In genomic region chr12:91272456-91273063, GRCh38 we compare ENCODE assay signal across 12 cellular contexts.
DNase-seq lines count a peak whose midpoint lies in the region; ATAC-seq and TF ChIP-seq lines count a peak whose summit lies in the region.
"Had no signal": no experiment of that assay in that cellular context is flagged by ENCODE, and none has a peak within 500 bp of the region (broad histone marks: within the 10 kb centered on the region; RNA-seq: fewer than 3 reads in every experiment).

No MANE protein-coding gene starts in this region.

- POLR2A ChIA-PET in naive thymus-derived CD8-positive, alpha-beta T cell (lab: Charles Lee) = no interaction called here

- DNase-seq in ascending aorta (ENCODE audit: low spot score in 2 of 2) = no peak
- DNase-seq in midbrain (lab: John Stamatoyannopoulos, UW) = peak; percentile 18
- peak; percentile 24 to 38 for DNase-seq in upper lobe of left lung
- DNase-seq in naive thymus-derived CD8-positive, alpha-beta T cell = no peak
- no peak for DNase-seq in endothelial cell (ENCODE audit: low spot score)
- DNase-seq: activated CD4-positive, alpha-beta memory T cell treated with anti-CD3 and anti-CD28 coated beads, Interleukin-2, amount 10 ng/mL, durations not matched to agents 7 days and 5 days; activated naive CD4-positive, alpha-beta T cell treated with anti-CD3 and anti-CD28 coated beads, Interleukin-2, amount 10 ng/mL, durations not matched to agents 7 days and 5 days; immature natural killer cell; NCI-H1105 treated with DMSO at 0.1 percent for 48 hours; T-cell had no signal

- no peaks in the 10 kb centered on the region for H3K36me3 Mint-ChIP-seq in naive thymus-derived CD8-positive, alpha-beta T cell
- no peaks in the 10 kb centered on the region for H3K36me3 Mint-ChIP-seq in endothelial cell (ENCODE audit: low read depth, unreplicated experiment)
- H3K36me3 Mint-ChIP-seq: activated naive CD4-positive, alpha-beta T cell treated with anti-CD3 and anti-CD28 coated beads, Interleukin-2, amount 10 ng/mL, durations not matched to agents 7 days and 5 days; immature natural killer cell; T-cell had no signal

- no peak overlapping the region for H3K4me3 ChIP-seq in ascending aorta
- H3K4me3 ChIP-seq in gastroesophageal sphincter = no peak overlapping the region
- H3K4me3 ChIP-seq in upper lobe of left lung = no peak overlapping the region

- peaks cover 7 to 39% (median 10%) of the 10 kb centered on the region in 5 donors for H3K27me3 Mint-ChIP-seq in naive thymus-derived CD8-positive, alpha-beta T cell
- peaks cover 1% of the 10 kb centered on the region for H3K27me3 Mint-ChIP-seq in endothelial cell (ENCODE audit: unreplicated experiment)
- H3K27me3 Mint-ChIP-seq: activated naive CD4-positive, alpha-beta T cell treated with anti-CD3 and anti-CD28 coated beads, Interleukin-2, amount 10 ng/mL, durations not matched to agents 7 days and 5 days had no signal

- no peaks in the 10 kb centered on the region for H3K9me3 ChIP-seq in ascending aorta
- no peaks in the 10 kb centered on the region for H3K9me3 ChIP-seq in gastroesophageal sphincter
- H3K9me3 ChIP-seq in upper lobe of left lung = no peaks in the 10 kb centered on the region

- no peaks in the 10 kb centered on the region for H3K27me3 ChIP-seq in ascending aorta
- H3K27me3 ChIP-seq in gastroesophageal sphincter = no peaks in the 10 kb centered on the region
- no peaks in the 10 kb centered on the region for H3K27me3 ChIP-seq in upper lobe of left lung

- TF ChIP-seq EP300 in gastroesophageal sphincter (IDR thresholded peaks at IDR 0.05) (no peak), upper lobe of left lung (IDR thresholded peaks at IDR 0.05) (peak in 1 of 4 donors; percentile 23)

- H3K4me1 ChIP-seq in ascending aorta (peaks cover 0 to 5% of the 10 kb centered on the region in 2 donors), gastroesophageal sphincter (peaks cover 0 to 68% (median 15%) of the 10 kb centered on the region in 3 donors), upper lobe of left lung (peaks cover 0 to 10% (median 7%) of the 10 kb centered on the region in 4 donors)

- no peak overlapping the region for H3K27ac Mint-ChIP-seq in naive thymus-derived CD8-positive, alpha-beta T cell
- H3K27ac Mint-ChIP-seq in endothelial cell (ENCODE audit: unreplicated experiment) = no peak overlapping the region
- H3K27ac Mint-ChIP-seq: activated CD4-positive, alpha-beta memory T cell treated with anti-CD3 and anti-CD28 coated beads, Interleukin-2, amount 10 ng/mL, durations not matched to agents 7 days and 5 days; activated naive CD4-positive, alpha-beta T cell treated with anti-CD3 and anti-CD28 coated beads, Interleukin-2, amount 10 ng/mL, durations not matched to agents 7 days and 5 days; immature natural killer cell; T-cell had no signal

- intact Hi-C loops in ascending aorta (cut with DNase I) = no loop called here

- H3K36me3 ChIP-seq in ascending aorta (no peaks in the 10 kb centered on the region), gastroesophageal sphincter (no peaks in the 10 kb centered on the region), upper lobe of left lung (no peaks in the 10 kb centered on the region)

- no peaks in the 10 kb centered on the region for H3K4me1 Mint-ChIP-seq in naive thymus-derived CD8-positive, alpha-beta T cell
- H3K4me1 Mint-ChIP-seq in endothelial cell (ENCODE audit: unreplicated experiment) = peaks cover 11% of the 10 kb centered on the region
- H3K4me1 Mint-ChIP-seq: activated CD4-positive, alpha-beta memory T cell treated with anti-CD3 and anti-CD28 coated beads, Interleukin-2, amount 10 ng/mL, durations not matched to agents 7 days and 5 days; activated naive CD4-positive, alpha-beta T cell treated with anti-CD3 and anti-CD28 coated beads, Interleukin-2, amount 10 ng/mL, durations not matched to agents 7 days and 5 days; immature natural killer cell; T-cell had no signal

- H3K27ac ChIP-seq in ascending aorta (peak overlapping the region; percentile 62), gastroesophageal sphincter (peak overlapping the region; percentile 70 to 85 (median 77)), upper lobe of left lung (peak overlapping the region; percentile 48 to 73 (median 56))

- peak; percentile 93 for ATAC-seq in gastroesophageal sphincter
- ATAC-seq in upper lobe of left lung (ENCODE audit: low FRiP score in 2 of 2) = peak; percentile 61 to 79
- ATAC-seq in GM19467 (IDR thresholded peaks at IDR 0.05; ENCODE audit: unreplicated experiment) = no peak
- ATAC-seq in naive thymus-derived CD8-positive, alpha-beta T cell = no peak
- ATAC-seq: T-cell had no signal

- H3K9me3 Mint-ChIP-seq in naive thymus-derived CD8-positive, alpha-beta T cell = no peaks in the 10 kb centered on the region
- no peaks in the 10 kb centered on the region for H3K9me3 Mint-ChIP-seq in endothelial cell (ENCODE audit: unreplicated experiment)
- H3K9me3 Mint-ChIP-seq: activated CD4-positive, alpha-beta memory T cell treated with anti-CD3 and anti-CD28 coated beads, Interleukin-2, amount 10 ng/mL, durations not matched to agents 7 days and 5 days; activated naive CD4-positive, alpha-beta T cell treated with anti-CD3 and anti-CD28 coated beads, Interleukin-2, amount 10 ng/mL, durations not matched to agents 7 days and 5 days; T-cell had no signal

- H3K4me3 Mint-ChIP-seq in naive thymus-derived CD8-positive, alpha-beta T cell = no peak overlapping the region
- no peak overlapping the region for H3K4me3 Mint-ChIP-seq in endothelial cell (ENCODE audit: unreplicated experiment)
- H3K4me3 Mint-ChIP-seq: activated CD4-positive, alpha-beta memory T cell treated with anti-CD3 and anti-CD28 coated beads, Interleukin-2, amount 10 ng/mL, durations not matched to agents 7 days and 5 days; activated naive CD4-positive, alpha-beta T cell treated with anti-CD3 and anti-CD28 coated beads, Interleukin-2, amount 10 ng/mL, durations not matched to agents 7 days and 5 days; immature natural killer cell; T-cell had no signal

- TF ChIP-seq CTCF in ascending aorta (IDR thresholded peaks at IDR 0.05) (no peak), gastroesophageal sphincter (IDR thresholded peaks at IDR 0.05) (no peak), upper lobe of left lung (IDR thresholded peaks at IDR 0.05) (no peak), endothelial cell (IDR thresholded peaks at IDR 0.05; ENCODE audit: unreplicated experiment) (no peak)

- 40 to 74% methylated on average over 1 to 4 of the region's 4 CpGs for WGBS in gastroesophageal sphincter (ENCODE audit: low coverage in 1 of 2), 2 donors
- 58 to 84% methylated on average over 4 of the region's 4 CpGs for WGBS in upper lobe of left lung, 2 donors

- TF ChIP-seq POLR2A in gastroesophageal sphincter (IDR thresholded peaks at IDR 0.05) (no peak), upper lobe of left lung (IDR thresholded peaks at IDR 0.05) (no peak)

Comparison
In these comparisons a context has a peak if more than half of its experiments do, and no peak if none do; other contexts are left out.
1. DNase-seq: peak in midbrain (single experiment) and upper lobe of left lung (2 of 2); none in ascending aorta (0 of 2), naive thymus-derived CD8-positive, alpha-beta T cell (0 of 10) and endothelial cell (single experiment).
2. ATAC-seq: peak in gastroesophageal sphincter (single experiment) and upper lobe of left lung (2 of 2); none in GM19467 (single experiment) and naive thymus-derived CD8-positive, alpha-beta T cell (0 of 2).
3. Peak in every context shown above with its lines, with median percentiles within 50 percentile points of each other: H3K27ac ChIP-seq.